Comparison of ENCODE assay signal across 31 cellular contexts in the genomic region with DNA sequence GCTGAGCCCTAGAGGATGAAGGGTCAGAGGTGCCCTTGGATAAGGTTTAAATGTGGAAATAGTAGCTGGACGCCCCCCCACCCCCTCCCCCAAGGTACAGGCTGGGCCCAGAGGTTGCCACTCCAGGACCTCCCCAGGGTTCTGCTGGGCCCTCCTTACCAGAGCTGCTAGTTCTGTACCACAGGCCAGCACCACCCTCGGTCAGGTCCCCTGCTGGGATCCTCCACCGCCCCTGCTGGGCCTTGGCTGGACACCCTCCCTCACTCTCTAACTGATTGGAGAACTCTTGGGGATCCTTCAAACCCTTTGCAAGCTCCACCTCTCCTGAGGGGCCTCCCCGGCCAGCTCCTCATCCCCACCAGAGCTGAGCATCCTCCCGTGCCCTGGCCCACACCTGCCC. TPM values are rescaled to one million over a fixed set of nuclear protein-coding genes. Genes with fewer than 3 reads are reported as not detected.
"Had no signal": no experiment of that assay in that cellular context is flagged by ENCODE, and none has a peak within 500 bp of the region (broad histone marks: within the 10 kb centered on the region; RNA-seq: fewer than 3 reads in every experiment).

No MANE protein-coding gene starts in this region.

- H3K9me3 ChIP-seq: esophagus squamous epithelium, gastroesophageal sphincter, heart right ventricle had no signal

- H3K36me3 ChIP-seq: brain microvascular endothelial cell, esophagus squamous epithelium, gastroesophageal sphincter, heart right ventricle had no signal

- H3K4me3 ChIP-seq: esophagus squamous epithelium, gastroesophageal sphincter, heart right ventricle had no signal

- H3K27ac ChIP-seq: brain microvascular endothelial cell, epithelial cell of prostate, esophagus squamous epithelium, gastroesophageal sphincter, heart right ventricle had no signal

- H3K27me3 ChIP-seq: brain microvascular endothelial cell, gastroesophageal sphincter had no signal

- ATAC-seq: activated CD4-positive, alpha-beta T cell treated with anti-CD3 and anti-CD28 coated beads for 36 hours; activated CD8-positive, alpha-beta memory T cell treated with anti-CD3 and anti-CD28 coated beads, Interleukin-2, amount 10 ng/mL, durations not matched to agents 7 days and 5 days; activated CD8-positive, alpha-beta T cell treated with anti-CD3 and anti-CD28 coated beads, Interleukin-2, amount 10 ng/mL, durations not matched to agents 7 days and 5 days; activated naive CD8-positive, alpha-beta T cell treated with anti-CD3 and anti-CD28 coated beads, Interleukin-2, amount 50 U/mL, for 24 hours; effector memory CD8-positive, alpha-beta T cell; gastroesophageal sphincter; heart right ventricle had no signal

- DNase-seq: activated CD4-positive, alpha-beta memory T cell treated with anti-CD3 and anti-CD28 coated beads for 36 hours; activated CD4-positive, alpha-beta T cell treated with anti-CD3 and anti-CD28 coated beads for 36 hours; activated CD4-positive, alpha-beta T cell treated with anti-CD3 and anti-CD28 coated beads, Interleukin-2, amount 10 ng/mL, durations not matched to agents 24 days and 14 days; activated CD4-positive, CD25-positive, alpha-beta regulatory T cell; activated CD4-positive, CD25-positive, alpha-beta regulatory T cell treated with anti-CD3 and anti-CD28 coated beads, Interleukin-2, amount 50 U/mL, for 72 hours; activated CD8-positive, alpha-beta memory T cell treated with anti-CD3 and anti-CD28 coated beads, Interleukin-2, amount 10 ng/mL, durations not matched to agents 7 days and 5 days; activated CD8-positive, alpha-beta memory T cell treated with anti-CD3 and anti-CD28 coated beads, Interleukin-2, amount 50 U/mL, for 4 hours; activated CD8-positive, alpha-beta T cell treated with anti-CD3 and anti-CD28 coated beads, Interleukin-2, amount 10 ng/mL, durations not matched to agents 7 days and 5 days; activated effector memory CD4-positive, alpha-beta T cell treated with anti-CD3 and anti-CD28 coated beads, Interleukin-2, amount 50 U/mL, for 16 hours; activated naive CD4-positive, alpha-beta T cell treated with anti-CD3 and anti-CD28 coated beads for 36 hours; activated naive CD8-positive, alpha-beta T cell treated with anti-CD3 and anti-CD28 coated beads for 36 hours; activated naive CD8-positive, alpha-beta T cell treated with anti-CD3 and anti-CD28 coated beads, Interleukin-2, amount 50 U/mL, for 24 hours; activated T-cell treated with anti-CD3 and anti-CD28 coated beads, Interleukin-2, amount 50 U/mL, for 1 hour; activated T-cell treated with anti-CD3 and anti-CD28 coated beads, Interleukin-2, amount 50 U/mL, for 48 hours; brain microvascular endothelial cell; cortex of kidney; dermis blood vessel endothelial cell; effector CD4-positive, alpha-beta T cell; effector memory CD8-positive, alpha-beta T cell; esophagus squamous epithelium; foreskin melanocyte; heart right ventricle; T-helper 2 cell had no signal

RNA-seq across cellular contexts. Expression of gene PTGES, which starts 34.9 kb away (rescaled TPM):
- total RNA-seq: activated CD4-positive, alpha-beta memory T cell treated with anti-CD3 and anti-CD28 coated beads for 36 hours; activated CD8-positive, alpha-beta memory T cell treated with anti-CD3 and anti-CD28 coated beads for 36 hours; activated CD8-positive, alpha-beta memory T cell treated with anti-CD3 and anti-CD28 coated beads, Interleukin-2, amount 10 ng/mL, durations not matched to agents 7 days and 5 days; activated CD8-positive, alpha-beta T cell treated with anti-CD3 and anti-CD28 coated beads, Interleukin-2, amount 10 ng/mL, durations not matched to agents 7 days and 5 days; endothelial cell of umbilical vein had no signal
- polyA plus RNA-seq: endothelial cell of umbilical vein had no signal

RNA-seq across cellular contexts. Expression of gene PRRX2, which starts 52.5 kb away (rescaled TPM):
- total RNA-seq: astrocyte, bronchial epithelial cell, cerebellum, glomerular endothelial cell had no signal
